34 cellular contexts compared by ENCODE assay signal in genomic region chr1:209101106-209101505, GRCh38.
"Had no signal": no experiment of that assay in that cellular context is flagged by ENCODE, and none has a peak within 500 bp of the region (broad histone marks: within the 10 kb centered on the region; RNA-seq: fewer than 3 reads in every experiment).

No MANE protein-coding gene starts in this region.

- H3K27me3 ChIP-seq: adrenal gland, body of pancreas, cardiac muscle cell had no signal

- H3K4me3 ChIP-seq: adrenal gland, body of pancreas, cardiac muscle cell had no signal

- H3K27me3 Mint-ChIP-seq: activated B cell treated with CpG ODN at 0.5 μM for 24 hours; activated CD4-positive, alpha-beta T cell treated with anti-CD3 and anti-CD28 coated beads, Interleukin-2, amount 10 ng/mL, durations not matched to agents 24 days and 14 days had no signal

- ATAC-seq: activated CD8-positive, alpha-beta T cell treated with anti-CD3 and anti-CD28 coated beads for 36 hours; activated naive CD4-positive, alpha-beta T cell treated with anti-CD3 and anti-CD28 coated beads, Interleukin-2, amount 50 U/mL, for 72 hours; activated T-cell treated with anti-CD3 and anti-CD28 coated beads, Interleukin-2, amount 50 U/mL, for 4 hours; activated T-cell treated with anti-CD3 and anti-CD28 coated beads, Interleukin-2, amount 50 U/mL, for 72 hours; activated T-helper 17 cell treated with anti-CD3 and anti-CD28 coated beads, Interleukin-2, amount 50 U/mL, for 72 hours; body of pancreas; T-helper 17 cell had no signal

- H3K27ac Mint-ChIP-seq: activated B cell treated with CpG ODN at 0.5 μM for 24 hours; activated CD4-positive, alpha-beta memory T cell treated with anti-CD3 and anti-CD28 coated beads for 36 hours; activated CD4-positive, alpha-beta T cell treated with anti-CD3 and anti-CD28 coated beads, Interleukin-2, amount 10 ng/mL, durations not matched to agents 24 days and 14 days; activated CD8-positive, alpha-beta T cell treated with anti-CD3 and anti-CD28 coated beads for 36 hours; activated naive CD4-positive, alpha-beta T cell treated with anti-CD3 and anti-CD28 coated beads for 36 hours; activated naive CD4-positive, alpha-beta T cell treated with anti-CD3 and anti-CD28 coated beads, Interleukin-2, amount 50 U/mL, for 72 hours; activated naive CD8-positive, alpha-beta T cell treated with anti-CD3 and anti-CD28 coated beads for 36 hours; activated T-cell treated with anti-CD3 and anti-CD28 coated beads, Interleukin-2, amount 50 U/mL, for 72 hours; activated T-helper 1 cell treated with anti-CD3 and anti-CD28 coated beads, Interleukin-12 subunit alpha, Interleukin-12 subunit beta, Interleukin-2, Interleukin-4 antibody, amounts not matched to agents 30 ng/mL and 10 ng/mL and 1 ng/mL, durations not matched to agents 14 hours and 24 hours and 36 hours; activated T-helper 17 cell treated with anti-CD3 and anti-CD28 coated beads, Interleukin-2, amount 50 U/mL, for 72 hours; T-helper 17 cell had no signal

- H3K4me1 Mint-ChIP-seq: activated B cell treated with CpG ODN at 0.5 μM for 24 hours; activated CD4-positive, alpha-beta T cell treated with anti-CD3 and anti-CD28 coated beads, Interleukin-2, amount 10 ng/mL, durations not matched to agents 24 days and 14 days; activated naive CD8-positive, alpha-beta T cell treated with anti-CD3 and anti-CD28 coated beads for 36 hours; activated T-helper 17 cell treated with anti-CD3 and anti-CD28 coated beads, Interleukin-2, amount 50 U/mL, for 72 hours; central memory CD8-positive, alpha-beta T cell; T-helper 17 cell had no signal

- H3K9me3 ChIP-seq: adrenal gland, body of pancreas had no signal

- H3K9me3 Mint-ChIP-seq: activated B cell treated with CpG ODN at 0.5 μM for 24 hours; activated CD4-positive, alpha-beta memory T cell treated with anti-CD3 and anti-CD28 coated beads for 36 hours; activated CD4-positive, alpha-beta T cell treated with anti-CD3 and anti-CD28 coated beads, Interleukin-2, amount 10 ng/mL, durations not matched to agents 24 days and 14 days; activated CD8-positive, alpha-beta T cell treated with anti-CD3 and anti-CD28 coated beads for 36 hours; activated naive CD4-positive, alpha-beta T cell treated with anti-CD3 and anti-CD28 coated beads for 36 hours; activated naive CD4-positive, alpha-beta T cell treated with anti-CD3 and anti-CD28 coated beads, Interleukin-2, amount 50 U/mL, for 72 hours; activated naive CD8-positive, alpha-beta T cell treated with anti-CD3 and anti-CD28 coated beads for 36 hours; activated T-cell treated with anti-CD3 and anti-CD28 coated beads, Interleukin-2, amount 50 U/mL, for 4 hours; activated T-cell treated with anti-CD3 and anti-CD28 coated beads, Interleukin-2, amount 50 U/mL, for 72 hours; activated T-helper 1 cell treated with anti-CD3 and anti-CD28 coated beads, Interleukin-12 subunit alpha, Interleukin-12 subunit beta, Interleukin-2, Interleukin-4 antibody, amounts not matched to agents 30 ng/mL and 10 ng/mL and 1 ng/mL, durations not matched to agents 14 hours and 24 hours and 36 hours; activated T-helper 17 cell treated with anti-CD3 and anti-CD28 coated beads, Interleukin-2, amount 50 U/mL, for 72 hours; central memory CD8-positive, alpha-beta T cell had no signal

- H3K27ac ChIP-seq: adrenal gland, body of pancreas, cardiac muscle cell, VCaP had no signal

- FAIRE-seq: astrocyte, bronchial epithelial cell, TTC549 had no signal

- H3K36me3 Mint-ChIP-seq: activated CD4-positive, alpha-beta memory T cell treated with anti-CD3 and anti-CD28 coated beads for 36 hours; activated naive CD4-positive, alpha-beta T cell treated with anti-CD3 and anti-CD28 coated beads, Interleukin-2, amount 50 U/mL, for 72 hours; activated naive CD8-positive, alpha-beta T cell treated with anti-CD3 and anti-CD28 coated beads for 36 hours had no signal

- H3K36me3 ChIP-seq: adrenal gland, cardiac muscle cell had no signal

- DNase-seq: activated B cell treated with CpG ODN at 0.5 μM for 24 hours; activated CD4-positive, alpha-beta memory T cell treated with anti-CD3 and anti-CD28 coated beads for 36 hours; activated CD4-positive, alpha-beta T cell treated with anti-CD3 and anti-CD28 coated beads for 4 hours; activated CD4-positive, alpha-beta T cell treated with anti-CD3 and anti-CD28 coated beads, Interleukin-2, amount 10 ng/mL, durations not matched to agents 24 days and 14 days; activated CD4-positive, alpha-beta T cell treated with anti-CD3 and anti-CD28 coated beads, Interleukin-2, amount 50 U/mL, for 1 hour; activated CD4-positive, alpha-beta T cell treated with anti-CD3 and anti-CD28 coated beads, Interleukin-2, amount 50 U/mL, for 4 hours; activated CD4-positive, CD25-positive, alpha-beta regulatory T cell treated with anti-CD3 and anti-CD28 coated beads, Interleukin-2, amount 50 U/mL, for 72 hours; activated CD8-positive, alpha-beta memory T cell treated with anti-CD3 and anti-CD28 coated beads, Interleukin-2, amount 50 U/mL, for 4 hours; activated CD8-positive, alpha-beta T cell treated with anti-CD3 and anti-CD28 coated beads for 36 hours; activated effector memory CD4-positive, alpha-beta T cell treated with anti-CD3 and anti-CD28 coated beads, Interleukin-2, amount 50 U/mL, for 16 hours; activated gamma-delta T cell treated with Interleukin-2 at 50 U/mL for 16 hours; activated naive CD4-positive, alpha-beta T cell; activated naive CD4-positive, alpha-beta T cell treated with anti-CD3 and anti-CD28 coated beads for 36 hours; activated naive CD4-positive, alpha-beta T cell treated with anti-CD3 and anti-CD28 coated beads, Interleukin-2, amount 50 U/mL, for 16 hours; activated naive CD8-positive, alpha-beta T cell treated with anti-CD3 and anti-CD28 coated beads for 36 hours; activated T-cell treated with anti-CD3 and anti-CD28 coated beads for 4 hours; activated T-cell treated with anti-CD3 and anti-CD28 coated beads, Interleukin-2, amount 50 U/mL, for 1 hour; activated T-cell treated with anti-CD3 and anti-CD28 coated beads, Interleukin-2, amount 50 U/mL, for 4 hours; activated T-cell treated with anti-CD3 and anti-CD28 coated beads, Interleukin-2, amount 50 U/mL, for 72 hours; adrenal gland; amniotic stem cell; aorta; body of pancreas; cerebellar nuclear complex; T-helper 17 cell had no signal

- H3K4me3 Mint-ChIP-seq: activated B cell treated with CpG ODN at 0.5 μM for 24 hours; activated CD4-positive, alpha-beta memory T cell treated with anti-CD3 and anti-CD28 coated beads for 36 hours; activated CD4-positive, alpha-beta T cell treated with anti-CD3 and anti-CD28 coated beads, Interleukin-2, amount 10 ng/mL, durations not matched to agents 24 days and 14 days; activated CD8-positive, alpha-beta T cell treated with anti-CD3 and anti-CD28 coated beads for 36 hours; activated naive CD4-positive, alpha-beta T cell treated with anti-CD3 and anti-CD28 coated beads for 36 hours; activated naive CD8-positive, alpha-beta T cell treated with anti-CD3 and anti-CD28 coated beads for 36 hours; activated T-cell treated with anti-CD3 and anti-CD28 coated beads, Interleukin-2, amount 50 U/mL, for 4 hours; activated T-cell treated with anti-CD3 and anti-CD28 coated beads, Interleukin-2, amount 50 U/mL, for 72 hours; activated T-helper 1 cell treated with anti-CD3 and anti-CD28 coated beads, Interleukin-12 subunit alpha, Interleukin-12 subunit beta, Interleukin-2, Interleukin-4 antibody, amounts not matched to agents 30 ng/mL and 10 ng/mL and 1 ng/mL, durations not matched to agents 14 hours and 24 hours and 36 hours; activated T-helper 17 cell treated with anti-CD3 and anti-CD28 coated beads, Interleukin-2, amount 50 U/mL, for 72 hours; central memory CD8-positive, alpha-beta T cell; T-helper 17 cell had no signal

- H3K4me1 ChIP-seq: adrenal gland had no signal
